1 cellular context compared by ENCODE assay signal in the genomic region with DNA sequence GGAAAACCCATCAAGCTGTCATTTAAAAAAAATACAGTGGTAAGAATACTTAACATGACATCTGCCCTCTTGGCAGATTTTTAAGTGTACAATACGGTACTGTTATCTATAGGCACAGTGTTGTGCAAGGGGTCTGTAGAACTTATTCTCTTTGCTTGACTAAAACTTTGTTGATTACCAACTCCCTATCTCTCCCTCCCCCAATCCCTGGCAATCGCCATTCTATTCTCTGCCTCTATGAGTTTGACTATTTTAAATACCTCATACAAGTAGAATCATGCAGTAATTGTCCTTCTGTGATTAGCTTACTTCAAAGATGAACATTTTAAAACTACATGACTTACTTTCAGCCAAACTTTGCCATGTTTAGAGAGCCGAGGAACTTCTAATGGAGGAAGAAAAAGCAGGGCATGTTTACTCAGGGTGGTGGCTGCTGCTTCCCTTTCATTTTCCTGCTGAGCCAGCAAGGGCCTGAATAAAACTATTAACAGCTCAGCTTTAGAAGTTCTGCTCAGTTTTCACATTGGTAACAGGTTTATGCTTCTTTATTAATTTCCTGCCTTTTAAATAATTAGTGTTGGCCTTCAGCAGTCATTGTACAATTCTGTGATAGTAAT.
TF ChIP-seq lines count a peak whose summit lies in the region.

No MANE protein-coding gene starts in this region.

TF ChIP-seq in HepG2, 621 proteins besides CTCF, POLR2A, EP300 and RAD21 (continued from another document and continues in another):
- TF ChIP-seq, protein P1, sequence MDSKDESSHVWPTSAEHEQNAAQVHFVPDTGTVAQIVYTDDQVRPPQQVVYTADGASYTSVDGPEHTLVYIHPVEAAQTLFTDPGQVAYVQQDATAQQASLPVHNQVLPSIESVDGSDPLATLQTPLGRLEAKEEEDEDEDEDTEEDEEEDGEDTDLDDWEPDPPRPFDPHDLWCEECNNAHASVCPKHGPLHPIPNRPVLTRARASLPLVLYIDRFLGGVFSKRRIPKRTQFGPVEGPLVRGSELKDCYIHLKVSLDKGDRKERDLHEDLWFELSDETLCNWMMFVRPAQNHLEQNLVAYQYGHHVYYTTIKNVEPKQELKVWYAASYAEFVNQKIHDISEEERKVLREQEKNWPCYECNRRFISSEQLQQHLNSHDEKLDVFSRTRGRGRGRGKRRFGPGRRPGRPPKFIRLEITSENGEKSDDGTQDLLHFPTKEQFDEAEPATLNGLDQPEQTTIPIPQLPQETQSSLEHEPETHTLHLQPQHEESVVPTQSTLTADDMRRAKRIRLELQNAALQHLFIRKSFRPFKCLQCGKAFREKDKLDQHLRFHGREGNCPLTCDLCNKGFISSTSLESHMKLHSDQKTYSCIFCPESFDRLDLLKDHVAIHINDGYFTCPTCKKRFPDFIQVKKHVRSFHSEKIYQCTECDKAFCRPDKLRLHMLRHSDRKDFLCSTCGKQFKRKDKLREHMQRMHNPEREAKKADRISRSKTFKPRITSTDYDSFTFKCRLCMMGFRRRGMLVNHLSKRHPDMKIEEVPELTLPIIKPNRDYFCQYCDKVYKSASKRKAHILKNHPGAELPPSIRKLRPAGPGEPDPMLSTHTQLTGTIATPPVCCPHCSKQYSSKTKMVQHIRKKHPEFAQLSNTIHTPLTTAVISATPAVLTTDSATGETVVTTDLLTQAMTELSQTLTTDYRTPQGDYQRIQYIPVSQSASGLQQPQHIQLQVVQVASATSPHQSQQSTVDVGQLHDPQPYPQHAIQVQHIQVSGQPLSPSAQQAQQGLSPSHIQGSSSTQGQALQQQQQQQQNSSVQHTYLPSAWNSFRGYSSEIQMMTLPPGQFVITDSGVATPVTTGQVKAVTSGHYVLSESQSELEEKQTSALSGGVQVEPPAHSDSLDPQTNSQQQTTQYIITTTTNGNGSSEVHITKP (CRISPR knock-in tag; IDR thresholded peaks at IDR 0.05; ENCODE audit: low read depth) = no peak
- TF ChIP-seq, protein P2, sequence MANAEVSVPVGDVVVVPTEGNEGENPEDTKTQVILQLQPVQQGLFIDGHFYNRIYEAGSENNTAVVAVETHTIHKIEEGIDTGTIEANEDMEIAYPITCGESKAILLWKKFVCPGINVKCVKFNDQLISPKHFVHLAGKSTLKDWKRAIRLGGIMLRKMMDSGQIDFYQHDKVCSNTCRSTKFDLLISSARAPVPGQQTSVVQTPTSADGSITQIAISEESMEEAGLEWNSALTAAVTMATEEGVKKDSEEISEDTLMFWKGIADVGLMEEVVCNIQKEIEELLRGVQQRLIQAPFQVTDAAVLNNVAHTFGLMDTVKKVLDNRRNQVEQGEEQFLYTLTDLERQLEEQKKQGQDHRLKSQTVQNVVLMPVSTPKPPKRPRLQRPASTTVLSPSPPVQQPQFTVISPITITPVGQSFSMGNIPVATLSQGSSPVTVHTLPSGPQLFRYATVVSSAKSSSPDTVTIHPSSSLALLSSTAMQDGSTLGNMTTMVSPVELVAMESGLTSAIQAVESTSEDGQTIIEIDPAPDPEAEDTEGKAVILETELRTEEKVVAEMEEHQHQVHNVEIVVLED (CRISPR knock-in tag; IDR thresholded peaks at IDR 0.05; ENCODE audit: borderline replicate concordance) = no peak
- TF ChIP-seq, protein P3, sequence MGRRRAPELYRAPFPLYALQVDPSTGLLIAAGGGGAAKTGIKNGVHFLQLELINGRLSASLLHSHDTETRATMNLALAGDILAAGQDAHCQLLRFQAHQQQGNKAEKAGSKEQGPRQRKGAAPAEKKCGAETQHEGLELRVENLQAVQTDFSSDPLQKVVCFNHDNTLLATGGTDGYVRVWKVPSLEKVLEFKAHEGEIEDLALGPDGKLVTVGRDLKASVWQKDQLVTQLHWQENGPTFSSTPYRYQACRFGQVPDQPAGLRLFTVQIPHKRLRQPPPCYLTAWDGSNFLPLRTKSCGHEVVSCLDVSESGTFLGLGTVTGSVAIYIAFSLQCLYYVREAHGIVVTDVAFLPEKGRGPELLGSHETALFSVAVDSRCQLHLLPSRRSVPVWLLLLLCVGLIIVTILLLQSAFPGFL (CRISPR knock-in tag; IDR thresholded peaks at IDR 0.05) = no peak
- peak; percentile 88 for TF ChIP-seq FOXA3 (CRISPR knock-in tag; IDR thresholded peaks at IDR 0.05)
- TF ChIP-seq, protein P4, sequence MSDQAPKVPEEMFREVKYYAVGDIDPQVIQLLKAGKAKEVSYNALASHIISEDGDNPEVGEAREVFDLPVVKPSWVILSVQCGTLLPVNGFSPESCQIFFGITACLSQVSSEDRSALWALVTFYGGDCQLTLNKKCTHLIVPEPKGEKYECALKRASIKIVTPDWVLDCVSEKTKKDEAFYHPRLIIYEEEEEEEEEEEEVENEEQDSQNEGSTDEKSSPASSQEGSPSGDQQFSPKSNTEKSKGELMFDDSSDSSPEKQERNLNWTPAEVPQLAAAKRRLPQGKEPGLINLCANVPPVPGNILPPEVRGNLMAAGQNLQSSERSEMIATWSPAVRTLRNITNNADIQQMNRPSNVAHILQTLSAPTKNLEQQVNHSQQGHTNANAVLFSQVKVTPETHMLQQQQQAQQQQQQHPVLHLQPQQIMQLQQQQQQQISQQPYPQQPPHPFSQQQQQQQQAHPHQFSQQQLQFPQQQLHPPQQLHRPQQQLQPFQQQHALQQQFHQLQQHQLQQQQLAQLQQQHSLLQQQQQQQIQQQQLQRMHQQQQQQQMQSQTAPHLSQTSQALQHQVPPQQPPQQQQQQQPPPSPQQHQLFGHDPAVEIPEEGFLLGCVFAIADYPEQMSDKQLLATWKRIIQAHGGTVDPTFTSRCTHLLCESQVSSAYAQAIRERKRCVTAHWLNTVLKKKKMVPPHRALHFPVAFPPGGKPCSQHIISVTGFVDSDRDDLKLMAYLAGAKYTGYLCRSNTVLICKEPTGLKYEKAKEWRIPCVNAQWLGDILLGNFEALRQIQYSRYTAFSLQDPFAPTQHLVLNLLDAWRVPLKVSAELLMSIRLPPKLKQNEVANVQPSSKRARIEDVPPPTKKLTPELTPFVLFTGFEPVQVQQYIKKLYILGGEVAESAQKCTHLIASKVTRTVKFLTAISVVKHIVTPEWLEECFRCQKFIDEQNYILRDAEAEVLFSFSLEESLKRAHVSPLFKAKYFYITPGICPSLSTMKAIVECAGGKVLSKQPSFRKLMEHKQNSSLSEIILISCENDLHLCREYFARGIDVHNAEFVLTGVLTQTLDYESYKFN (CRISPR knock-in tag; conservative IDR thresholded peaks at IDR 0.05) = 0 out of 2 replicates have a peak, but pooled peaks have one; percentile 13
- peak; percentile 57 for TF ChIP-seq MAFF (IDR thresholded peaks at IDR 0.05; ENCODE audit: low read depth, low read length)
- TF ChIP-seq, protein P5, sequence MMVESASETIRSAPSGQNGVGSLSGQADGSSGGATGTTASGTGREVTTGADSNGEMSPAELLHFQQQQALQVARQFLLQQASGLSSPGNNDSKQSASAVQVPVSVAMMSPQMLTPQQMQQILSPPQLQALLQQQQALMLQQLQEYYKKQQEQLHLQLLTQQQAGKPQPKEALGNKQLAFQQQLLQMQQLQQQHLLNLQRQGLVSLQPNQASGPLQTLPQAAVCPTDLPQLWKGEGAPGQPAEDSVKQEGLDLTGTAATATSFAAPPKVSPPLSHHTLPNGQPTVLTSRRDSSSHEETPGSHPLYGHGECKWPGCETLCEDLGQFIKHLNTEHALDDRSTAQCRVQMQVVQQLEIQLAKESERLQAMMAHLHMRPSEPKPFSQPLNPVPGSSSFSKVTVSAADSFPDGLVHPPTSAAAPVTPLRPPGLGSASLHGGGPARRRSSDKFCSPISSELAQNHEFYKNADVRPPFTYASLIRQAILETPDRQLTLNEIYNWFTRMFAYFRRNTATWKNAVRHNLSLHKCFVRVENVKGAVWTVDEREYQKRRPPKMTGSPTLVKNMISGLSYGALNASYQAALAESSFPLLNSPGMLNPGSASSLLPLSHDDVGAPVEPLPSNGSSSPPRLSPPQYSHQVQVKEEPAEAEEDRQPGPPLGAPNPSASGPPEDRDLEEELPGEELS (CRISPR knock-in tag; IDR thresholded peaks at IDR 0.05) = peak; percentile 12; the same call in 1 of the 2 replicates
- TF ChIP-seq CEBPG (CRISPR knock-in tag; IDR thresholded peaks at IDR 0.05) = peak; percentile 49
- no peak for TF ChIP-seq ZNF546 (CRISPR knock-in tag; conservative IDR thresholded peaks at IDR 0.05)
- TF ChIP-seq TCF7 (IDR thresholded peaks at IDR 0.05; ENCODE audit: low read depth) = no peak
- TF ChIP-seq ZNF510 (CRISPR knock-in tag; IDR thresholded peaks at IDR 0.05; ENCODE audit: low read depth) = no peak
- TF ChIP-seq KDM4B (CRISPR knock-in tag; IDR thresholded peaks at IDR 0.05) = no peak
- no peak for TF ChIP-seq ZNF672 (CRISPR knock-in tag; IDR thresholded peaks at IDR 0.05)
- TF ChIP-seq, protein P6, sequence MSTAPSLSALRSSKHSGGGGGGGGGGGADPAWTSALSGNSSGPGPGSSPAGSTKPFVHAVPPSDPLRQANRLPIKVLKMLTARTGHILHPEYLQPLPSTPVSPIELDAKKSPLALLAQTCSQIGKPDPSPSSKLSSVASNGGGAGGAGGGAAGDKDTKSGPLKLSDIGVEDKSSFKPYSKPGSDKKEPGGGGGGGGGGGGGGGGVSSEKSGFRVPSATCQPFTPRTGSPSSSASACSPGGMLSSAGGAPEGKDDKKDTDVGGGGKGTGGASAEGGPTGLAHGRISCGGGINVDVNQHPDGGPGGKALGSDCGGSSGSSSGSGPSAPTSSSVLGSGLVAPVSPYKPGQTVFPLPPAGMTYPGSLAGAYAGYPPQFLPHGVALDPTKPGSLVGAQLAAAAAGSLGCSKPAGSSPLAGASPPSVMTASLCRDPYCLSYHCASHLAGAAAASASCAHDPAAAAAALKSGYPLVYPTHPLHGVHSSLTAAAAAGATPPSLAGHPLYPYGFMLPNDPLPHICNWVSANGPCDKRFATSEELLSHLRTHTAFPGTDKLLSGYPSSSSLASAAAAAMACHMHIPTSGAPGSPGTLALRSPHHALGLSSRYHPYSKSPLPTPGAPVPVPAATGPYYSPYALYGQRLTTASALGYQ (CRISPR knock-in tag; IDR thresholded peaks at IDR 0.05) = no peak
- TF ChIP-seq ZNF10 (CRISPR knock-in tag; IDR thresholded peaks at IDR 0.05; ENCODE audit: borderline replicate concordance, low read depth) = no peak
- peak; percentile 24; the same call in 1 of the 2 replicates for TF ChIP-seq NR2F2 (IDR thresholded peaks at IDR 0.05; ENCODE audit: borderline replicate concordance, low read depth)
- no peak for TF ChIP-seq CENPT (CRISPR knock-in tag; IDR thresholded peaks at IDR 0.05; ENCODE audit: low read depth)
- peak; percentile 26; the same call in 1 of the 2 replicates for TF ChIP-seq NFIC (IDR thresholded peaks at IDR 0.05; ENCODE audit: low read length)
- no peak for TF ChIP-seq RARG (CRISPR knock-in tag; IDR thresholded peaks at IDR 0.05; ENCODE audit: low read depth)
- TF ChIP-seq MED8 (CRISPR knock-in tag; IDR thresholded peaks at IDR 0.05; ENCODE audit: insufficient replicate concordance) = no peak
- TF ChIP-seq, protein P7, sequence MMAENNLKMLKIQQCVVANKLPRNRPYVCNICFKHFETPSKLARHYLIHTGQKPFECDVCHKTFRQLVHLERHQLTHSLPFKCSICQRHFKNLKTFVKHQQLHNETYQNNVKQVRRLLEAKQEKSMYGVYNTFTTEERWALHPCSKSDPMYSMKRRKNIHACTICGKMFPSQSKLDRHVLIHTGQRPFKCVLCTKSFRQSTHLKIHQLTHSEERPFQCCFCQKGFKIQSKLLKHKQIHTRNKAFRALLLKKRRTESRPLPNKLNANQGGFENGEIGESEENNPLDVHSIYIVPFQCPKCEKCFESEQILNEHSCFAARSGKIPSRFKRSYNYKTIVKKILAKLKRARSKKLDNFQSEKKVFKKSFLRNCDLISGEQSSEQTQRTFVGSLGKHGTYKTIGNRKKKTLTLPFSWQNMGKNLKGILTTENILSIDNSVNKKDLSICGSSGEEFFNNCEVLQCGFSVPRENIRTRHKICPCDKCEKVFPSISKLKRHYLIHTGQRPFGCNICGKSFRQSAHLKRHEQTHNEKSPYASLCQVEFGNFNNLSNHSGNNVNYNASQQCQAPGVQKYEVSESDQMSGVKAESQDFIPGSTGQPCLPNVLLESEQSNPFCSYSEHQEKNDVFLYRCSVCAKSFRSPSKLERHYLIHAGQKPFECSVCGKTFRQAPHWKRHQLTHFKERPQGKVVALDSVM (CRISPR knock-in tag; IDR thresholded peaks at IDR 0.05) = no peak
- TF ChIP-seq, protein P8, sequence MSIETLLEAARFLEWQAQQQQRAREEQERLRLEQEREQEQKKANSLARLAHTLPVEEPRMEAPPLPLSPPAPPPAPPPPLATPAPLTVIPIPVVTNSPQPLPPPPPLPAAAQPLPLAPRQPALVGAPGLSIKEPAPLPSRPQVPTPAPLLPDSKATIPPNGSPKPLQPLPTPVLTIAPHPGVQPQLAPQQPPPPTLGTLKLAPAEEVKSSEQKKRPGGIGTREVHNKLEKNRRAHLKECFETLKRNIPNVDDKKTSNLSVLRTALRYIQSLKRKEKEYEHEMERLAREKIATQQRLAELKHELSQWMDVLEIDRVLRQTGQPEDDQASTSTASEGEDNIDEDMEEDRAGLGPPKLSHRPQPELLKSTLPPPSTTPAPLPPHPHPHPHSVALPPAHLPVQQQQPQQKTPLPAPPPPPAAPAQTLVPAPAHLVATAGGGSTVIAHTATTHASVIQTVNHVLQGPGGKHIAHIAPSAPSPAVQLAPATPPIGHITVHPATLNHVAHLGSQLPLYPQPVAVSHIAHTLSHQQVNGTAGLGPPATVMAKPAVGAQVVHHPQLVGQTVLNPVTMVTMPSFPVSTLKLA (IDR thresholded peaks at IDR 0.05) = no peak
- no peak for TF ChIP-seq NFIB (CRISPR knock-in tag; IDR thresholded peaks at IDR 0.05; ENCODE audit: borderline replicate concordance)
- TF ChIP-seq BHLHE40 (IDR thresholded peaks at IDR 0.05; ENCODE audit: low read length) = no peak
- TF ChIP-seq FOXA1 (IDR thresholded peaks at IDR 0.05) = no peak
- peak; percentile 79 for TF ChIP-seq FOXA1 (CRISPR knock-in tag; IDR thresholded peaks at IDR 0.05)
- TF ChIP-seq ZNF24 (IDR thresholded peaks at IDR 0.05) = no peak
- TF ChIP-seq MEIS1 (CRISPR knock-in tag; IDR thresholded peaks at IDR 0.05; ENCODE audit: borderline replicate concordance) = no peak
- TF ChIP-seq HDAC2 (CRISPR knock-in tag; IDR thresholded peaks at IDR 0.05) = no peak
- no peak for TF ChIP-seq NCOA5 (CRISPR knock-in tag; IDR thresholded peaks at IDR 0.05)
- no peak for TF ChIP-seq STAG1 (CRISPR knock-in tag; IDR thresholded peaks at IDR 0.05)
- TF ChIP-seq, protein P9, sequence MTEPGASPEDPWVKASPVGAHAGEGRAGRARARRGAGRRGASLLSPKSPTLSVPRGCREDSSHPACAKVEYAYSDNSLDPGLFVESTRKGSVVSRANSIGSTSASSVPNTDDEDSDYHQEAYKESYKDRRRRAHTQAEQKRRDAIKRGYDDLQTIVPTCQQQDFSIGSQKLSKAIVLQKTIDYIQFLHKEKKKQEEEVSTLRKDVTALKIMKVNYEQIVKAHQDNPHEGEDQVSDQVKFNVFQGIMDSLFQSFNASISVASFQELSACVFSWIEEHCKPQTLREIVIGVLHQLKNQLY (CRISPR knock-in tag; IDR thresholded peaks at IDR 0.05) = no peak
- no peak for TF ChIP-seq BCL6 (CRISPR knock-in tag; IDR thresholded peaks at IDR 0.05)
- no peak for TF ChIP-seq ZNF549 (CRISPR knock-in tag; IDR thresholded peaks at IDR 0.05)
- no peak for TF ChIP-seq ZNF337 (CRISPR knock-in tag; IDR thresholded peaks at IDR 0.05; ENCODE audit: borderline replicate concordance, low read depth)
- TF ChIP-seq, protein P10, sequence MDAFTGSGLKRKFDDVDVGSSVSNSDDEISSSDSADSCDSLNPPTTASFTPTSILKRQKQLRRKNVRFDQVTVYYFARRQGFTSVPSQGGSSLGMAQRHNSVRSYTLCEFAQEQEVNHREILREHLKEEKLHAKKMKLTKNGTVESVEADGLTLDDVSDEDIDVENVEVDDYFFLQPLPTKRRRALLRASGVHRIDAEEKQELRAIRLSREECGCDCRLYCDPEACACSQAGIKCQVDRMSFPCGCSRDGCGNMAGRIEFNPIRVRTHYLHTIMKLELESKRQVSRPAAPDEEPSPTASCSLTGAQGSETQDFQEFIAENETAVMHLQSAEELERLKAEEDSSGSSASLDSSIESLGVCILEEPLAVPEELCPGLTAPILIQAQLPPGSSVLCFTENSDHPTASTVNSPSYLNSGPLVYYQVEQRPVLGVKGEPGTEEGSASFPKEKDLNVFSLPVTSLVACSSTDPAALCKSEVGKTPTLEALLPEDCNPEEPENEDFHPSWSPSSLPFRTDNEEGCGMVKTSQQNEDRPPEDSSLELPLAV (CRISPR knock-in tag; conservative IDR thresholded peaks at IDR 0.05; ENCODE audit: low read depth) = no peak
- TF ChIP-seq ZBTB1 (CRISPR knock-in tag; IDR thresholded peaks at IDR 0.05; ENCODE audit: borderline replicate concordance) = no peak
